ENCODE assay signal across 32 cellular contexts in genomic region chr19:39261704-39262103, GRCh38. TPM values are rescaled to one million over a fixed set of nuclear protein-coding genes. Genes with fewer than 3 reads are reported as not detected.
"Had no signal": no experiment of that assay in that cellular context is flagged by ENCODE, and none has a peak within 500 bp of the region (broad histone marks: within the 10 kb centered on the region; RNA-seq: fewer than 3 reads in every experiment).

No MANE protein-coding gene starts in this region.

- H3K9me3 ChIP-seq: breast epithelium, MG63, SJCRH30 had no signal

- H3K36me3 ChIP-seq: breast epithelium, MG63, SJCRH30 had no signal

- H3K4me3 ChIP-seq: breast epithelium, coronary artery, MG63, SJCRH30 had no signal

- DNase-seq: activated CD4-positive, alpha-beta T cell treated with anti-CD3 and anti-CD28 coated beads for 48 hours; activated CD4-positive, alpha-beta T cell treated with anti-CD3 and anti-CD28 coated beads, Interleukin-2, amount 50 U/mL, for 4 hours; activated CD4-positive, CD25-positive, alpha-beta regulatory T cell treated with anti-CD3 and anti-CD28 coated beads, Interleukin-2, amount 50 U/mL, for 72 hours; activated CD8-positive, alpha-beta T cell treated with anti-CD3 and anti-CD28 coated beads, Interleukin-2, amount 10 ng/mL, durations not matched to agents 7 days and 5 days; activated effector memory CD4-positive, alpha-beta T cell treated with Interleukin-2 at 50 U/mL for 16 hours; activated naive CD4-positive, alpha-beta T cell; activated T-cell treated with anti-CD3 and anti-CD28 coated beads, Interleukin-2, amount 50 U/mL, for 24 hours; aorta; central memory CD4-positive, alpha-beta T cell; MG63; MV-4-11; NCI-H1092 treated with DMSO at 0.1 percent for 48 hours; NCI-H1417 treated with DMSO at 0.1 percent for 48 hours; NCI-H1694; NCI-H2029; NCI-H2107; NCI-H345; NCI-H510A; NCI-H526 treated with DMSO at 0.1 percent for 48 hours; NCI-H82; OCI-M1; Right ventricle myocardium superior; RPMI8226; SJCRH30; T-helper 17 cell; T-helper 9 cell had no signal

- H3K4me1 ChIP-seq: breast epithelium, SJCRH30 had no signal

- ATAC-seq: activated CD8-positive, alpha-beta T cell treated with anti-CD3 and anti-CD28 coated beads, Interleukin-2, amount 10 ng/mL, durations not matched to agents 7 days and 5 days; Panc1; T-helper 17 cell; WTC11 had no signal

- H3K27ac ChIP-seq: breast epithelium, coronary artery, SJCRH30 had no signal

RNA-seq across cellular contexts. Expression of gene IFNL2, which starts 6.5 kb away (rescaled TPM):
- total RNA-seq: activated CD8-positive, alpha-beta T cell treated with anti-CD3 and anti-CD28 coated beads, Interleukin-2, amount 10 ng/mL, durations not matched to agents 7 days and 5 days; activated T-helper 1 cell treated with anti-CD3 and anti-CD28 coated beads, Interleukin-12 subunit alpha, Interleukin-12 subunit beta, Interleukin-2, Interleukin-4 antibody, amounts not matched to agents 30 ng/mL and 10 ng/mL and 1 ng/mL, durations not matched to agents 14 hours and 24 hours and 36 hours; aorta; breast epithelium; chondrocyte; Right ventricle myocardium superior; SJCRH30; T-helper 17 cell; WTC11 had no signal
- polyA plus RNA-seq: aorta had no signal

RNA-seq across cellular contexts. Expression of gene IFNL4, which starts 13.0 kb away (rescaled TPM):
- total RNA-seq: activated CD8-positive, alpha-beta T cell treated with anti-CD3 and anti-CD28 coated beads, Interleukin-2, amount 10 ng/mL, durations not matched to agents 7 days and 5 days; activated T-helper 1 cell treated with anti-CD3 and anti-CD28 coated beads, Interleukin-12 subunit alpha, Interleukin-12 subunit beta, Interleukin-2, Interleukin-4 antibody, amounts not matched to agents 30 ng/mL and 10 ng/mL and 1 ng/mL, durations not matched to agents 14 hours and 24 hours and 36 hours; aorta; breast epithelium; chondrocyte; Right ventricle myocardium superior; SJCRH30; T-helper 17 cell; WTC11 had no signal
- polyA plus RNA-seq: aorta had no signal

RNA-seq across cellular contexts. Expression of gene IFNL3, which starts 16.9 kb away (rescaled TPM):
- total RNA-seq: activated CD8-positive, alpha-beta T cell treated with anti-CD3 and anti-CD28 coated beads, Interleukin-2, amount 10 ng/mL, durations not matched to agents 7 days and 5 days; activated T-helper 1 cell treated with anti-CD3 and anti-CD28 coated beads, Interleukin-12 subunit alpha, Interleukin-12 subunit beta, Interleukin-2, Interleukin-4 antibody, amounts not matched to agents 30 ng/mL and 10 ng/mL and 1 ng/mL, durations not matched to agents 14 hours and 24 hours and 36 hours; aorta; breast epithelium; chondrocyte; Right ventricle myocardium superior; SJCRH30; T-helper 17 cell; WTC11 had no signal
- polyA plus RNA-seq: aorta had no signal

RNA-seq across cellular contexts. Expression of gene IFNL1, which starts 34.5 kb away (rescaled TPM):
- total RNA-seq: aorta, breast epithelium, chondrocyte, Right ventricle myocardium superior, SJCRH30, T-helper 17 cell, WTC11 had no signal
- polyA plus RNA-seq: aorta had no signal

RNA-seq across cellular contexts. Expression of gene SYCN, which starts 57.6 kb away (rescaled TPM):
- total RNA-seq: activated CD8-positive, alpha-beta T cell treated with anti-CD3 and anti-CD28 coated beads, Interleukin-2, amount 10 ng/mL, durations not matched to agents 7 days and 5 days; activated T-helper 1 cell treated with anti-CD3 and anti-CD28 coated beads, Interleukin-12 subunit alpha, Interleukin-12 subunit beta, Interleukin-2, Interleukin-4 antibody, amounts not matched to agents 30 ng/mL and 10 ng/mL and 1 ng/mL, durations not matched to agents 14 hours and 24 hours and 36 hours; aorta; breast epithelium; chondrocyte; Right ventricle myocardium superior; SJCRH30; T-helper 17 cell had no signal
